In the genomic region with DNA sequence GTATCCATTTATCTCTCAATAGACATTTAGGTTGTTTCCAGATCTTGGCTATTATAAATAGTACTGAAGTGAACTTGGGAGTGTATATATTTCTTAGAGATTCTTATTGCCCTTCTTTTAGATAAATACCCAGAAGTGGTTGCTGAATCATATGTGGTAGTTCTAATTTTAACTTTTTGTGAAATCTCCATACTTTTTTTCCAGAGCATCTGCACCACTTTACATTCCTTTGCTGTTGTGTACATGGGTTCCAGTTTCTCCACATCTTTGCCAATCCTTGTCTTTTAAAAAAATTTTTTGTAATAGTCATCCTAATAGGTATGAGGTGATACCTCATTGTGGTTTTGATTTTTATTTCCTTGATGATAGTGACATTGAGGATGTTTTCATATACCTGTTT, we compare ENCODE assay signal across 30 cellular contexts.
DNase-seq lines count a peak whose midpoint lies in the region; ATAC-seq, FAIRE-seq and TF ChIP-seq lines count a peak whose summit lies in the region.
"Had no signal": no experiment of that assay in that cellular context is flagged by ENCODE, and none has a peak within 500 bp of the region (broad histone marks: within the 10 kb centered on the region; RNA-seq: fewer than 3 reads in every experiment).

No MANE protein-coding gene starts in this region.

- intact Hi-C loops in activated T-helper 2 cell treated with anti-CD3 and anti-CD28 coated beads, Interferon-gamma antibody, Interleukin-2, Interleukin-4, amounts not matched to agents 10 μg/mL and 5 μg/mL and 100 μg/mL, durations not matched to agents 14 hours and 24 hours and 36 hours (cut with micrococcal nuclease) = no loop called here
- intact Hi-C loops in spleen (cut with DNase I; ENCODE audit: low total_unique reads) = no loop called here

- no peak overlapping the region for H3K4me3 Mint-ChIP-seq in activated T-helper 2 cell treated with anti-CD3 and anti-CD28 coated beads, Interferon-gamma antibody, Interleukin-2, Interleukin-4, amounts not matched to agents 10 μg/mL and 5 μg/mL and 100 μg/mL, durations not matched to agents 14 hours and 24 hours and 36 hours (ENCODE audit: low read depth)
- H3K4me3 Mint-ChIP-seq: activated CD8-positive, alpha-beta memory T cell treated with anti-CD3 and anti-CD28 coated beads, Interleukin-2, amount 10 ng/mL, durations not matched to agents 7 days and 5 days; activated naive CD4-positive, alpha-beta T cell treated with anti-CD3 and anti-CD28 coated beads for 36 hours; activated T-cell treated with anti-CD3 and anti-CD28 coated beads, Interleukin-2, amount 50 U/mL, for 72 hours; central memory CD8-positive, alpha-beta T cell; IgD-negative memory B cell; nephron progenitor cell; stimulated activated naive CD8-positive, alpha-beta T cell treated with anti-CD3 and anti-CD28 coated beads, Interleukin-15, Interleukin-2, amounts not matched to agents 100 ng/mL and 50 ng/mL, for 24 hours; WTC11 had no signal

- H3K27me3 Mint-ChIP-seq in activated T-helper 2 cell treated with anti-CD3 and anti-CD28 coated beads, Interferon-gamma antibody, Interleukin-2, Interleukin-4, amounts not matched to agents 10 μg/mL and 5 μg/mL and 100 μg/mL, durations not matched to agents 14 hours and 24 hours and 36 hours (ENCODE audit: low read depth) = no peaks in the 10 kb centered on the region
- H3K27me3 Mint-ChIP-seq: activated CD8-positive, alpha-beta memory T cell treated with anti-CD3 and anti-CD28 coated beads, Interleukin-2, amount 10 ng/mL, durations not matched to agents 7 days and 5 days; central memory CD8-positive, alpha-beta T cell; IgD-negative memory B cell; stimulated activated naive CD8-positive, alpha-beta T cell treated with anti-CD3 and anti-CD28 coated beads, Interleukin-15, Interleukin-2, amounts not matched to agents 100 ng/mL and 50 ng/mL, for 24 hours had no signal

- POLR2A ChIA-PET in AG04449 (lab: Yijun Ruan, JAX) = no interaction called here

- no peak overlapping the region for H3K4me3 ChIP-seq in AG04449 (ENCODE audit: low read depth, low read length)
- no peak overlapping the region for H3K4me3 ChIP-seq in bronchial epithelial cell (ENCODE audit: low read depth, low read length)
- H3K4me3 ChIP-seq in suprapubic skin = no peak overlapping the region
- H3K4me3 ChIP-seq in spleen = no peak overlapping the region
- H3K4me3 ChIP-seq: gastroesophageal sphincter, right lobe of liver, transverse colon had no signal

- no peak for FAIRE-seq in bronchial epithelial cell (lab: Jason Lieb, UNC)

- TF ChIP-seq POLR2A in suprapubic skin (IDR thresholded peaks at IDR 0.05) (no peak), spleen (IDR thresholded peaks at IDR 0.05) (no peak)

- H3K27ac ChIP-seq in foreskin keratinocyte (no peak overlapping the region), suprapubic skin (no peak overlapping the region), spleen (no peak overlapping the region)
- H3K27ac ChIP-seq: C4-2B, gastroesophageal sphincter, right lobe of liver, transverse colon had no signal

- DNase-seq in AG04449 (ENCODE audit: low read depth, low spot score) (peak; percentile 63), HCEC 1CT (peak; percentile 43), bronchial epithelial cell (ENCODE audit: low read depth) (peak; percentile 12), foreskin keratinocyte (peak; percentile 40 to 72), suprapubic skin (ENCODE audit: low spot score in 2 of 2) (no peak), spleen (no peak), anterior cingulate cortex (lab: John Stamatoyannopoulos, UW) (no peak)
- no peak for DNase-seq in activated T-helper 2 cell treated with anti-CD3 and anti-CD28 coated beads, Interferon-gamma antibody, Interleukin-2, Interleukin-4, amounts not matched to agents 10 μg/mL and 5 μg/mL and 100 μg/mL, durations not matched to agents 14 hours and 24 hours and 36 hours (ENCODE audit: low spot score)
- DNase-seq: activated CD4-positive, alpha-beta T cell treated with anti-CD3 and anti-CD28 coated beads, Interleukin-2, amount 50 U/mL, for 1 hour; activated CD8-positive, alpha-beta memory T cell treated with anti-CD3 and anti-CD28 coated beads, Interleukin-2, amount 10 ng/mL, durations not matched to agents 7 days and 5 days; activated naive CD4-positive, alpha-beta T cell treated with anti-CD3 and anti-CD28 coated beads for 36 hours; activated T-cell treated with anti-CD3 and anti-CD28 coated beads, Interleukin-2, amount 50 U/mL, for 72 hours; Calu3; hypothalamus; NCI-H1417; NCI-H2081; NCI-H82; nephron progenitor cell; posterior cingulate gyrus; right lobe of liver; SHP77; stimulated activated CD4-positive, alpha-beta T cell treated with anti-CD3 and anti-CD28 coated beads, Interleukin-15, amount 100 ng/mL, for 24 hours; T1000; transverse colon had no signal

- CTCF ChIA-PET in AG04449 (lab: Yijun Ruan, JAX) = interaction anchor here (2.1 kb wide), 1 partner anchor 19 kb away, joined by 10 read pairs; no protein-coding TSS in a partner anchor

- no peaks in the 10 kb centered on the region for H3K27me3 ChIP-seq in bronchial epithelial cell (ENCODE audit: control insufficient read depth, insufficient read depth, low read length)
- H3K27me3 ChIP-seq in foreskin keratinocyte = no peaks in the 10 kb centered on the region
- no peaks in the 10 kb centered on the region for H3K27me3 ChIP-seq in suprapubic skin
- H3K27me3 ChIP-seq in spleen (replicated peaks in 1 of 7) = no peaks in the 10 kb centered on the region
- H3K27me3 ChIP-seq: gastroesophageal sphincter, right lobe of liver, transverse colon had no signal

- no peaks in the 10 kb centered on the region for H3K4me1 Mint-ChIP-seq in activated T-helper 2 cell treated with anti-CD3 and anti-CD28 coated beads, Interferon-gamma antibody, Interleukin-2, Interleukin-4, amounts not matched to agents 10 μg/mL and 5 μg/mL and 100 μg/mL, durations not matched to agents 14 hours and 24 hours and 36 hours (ENCODE audit: low read depth)
- H3K4me1 Mint-ChIP-seq: activated CD8-positive, alpha-beta memory T cell treated with anti-CD3 and anti-CD28 coated beads, Interleukin-2, amount 10 ng/mL, durations not matched to agents 7 days and 5 days; central memory CD8-positive, alpha-beta T cell; IgD-negative memory B cell; nephron progenitor cell; WTC11 had no signal

- ATAC-seq in foreskin keratinocyte = no peak
- ATAC-seq: activated CD8-positive, alpha-beta memory T cell treated with anti-CD3 and anti-CD28 coated beads, Interleukin-2, amount 10 ng/mL, durations not matched to agents 7 days and 5 days; activated T-cell treated with anti-CD3 and anti-CD28 coated beads, Interleukin-2, amount 50 U/mL, for 72 hours; gastroesophageal sphincter; right lobe of liver; WTC11 had no signal

- H3K36me3 ChIP-seq in bronchial epithelial cell (ENCODE audit: control insufficient read depth, insufficient read depth, low read length) = no peaks in the 10 kb centered on the region
- no peaks in the 10 kb centered on the region for H3K36me3 ChIP-seq in suprapubic skin
- no peaks in the 10 kb centered on the region for H3K36me3 ChIP-seq in spleen
- H3K36me3 ChIP-seq: gastroesophageal sphincter, right lobe of liver, transverse colon had no signal

- TF ChIP-seq EP300 in suprapubic skin (IDR thresholded peaks at IDR 0.05) = no peak

- H3K9me3 Mint-ChIP-seq in activated T-helper 2 cell treated with anti-CD3 and anti-CD28 coated beads, Interferon-gamma antibody, Interleukin-2, Interleukin-4, amounts not matched to agents 10 μg/mL and 5 μg/mL and 100 μg/mL, durations not matched to agents 14 hours and 24 hours and 36 hours = no peaks in the 10 kb centered on the region
- H3K9me3 Mint-ChIP-seq: activated T-cell treated with anti-CD3 and anti-CD28 coated beads, Interleukin-2, amount 50 U/mL, for 72 hours; central memory CD8-positive, alpha-beta T cell; stimulated activated naive CD8-positive, alpha-beta T cell treated with anti-CD3 and anti-CD28 coated beads, Interleukin-15, Interleukin-2, amounts not matched to agents 100 ng/mL and 50 ng/mL, for 24 hours; WTC11 had no signal

- no peaks in the 10 kb centered on the region for H3K36me3 Mint-ChIP-seq in activated T-helper 2 cell treated with anti-CD3 and anti-CD28 coated beads, Interferon-gamma antibody, Interleukin-2, Interleukin-4, amounts not matched to agents 10 μg/mL and 5 μg/mL and 100 μg/mL, durations not matched to agents 14 hours and 24 hours and 36 hours (ENCODE audit: low read depth)
- H3K36me3 Mint-ChIP-seq: IgD-negative memory B cell, WTC11 had no signal

- no peak overlapping the region for H3K27ac Mint-ChIP-seq in activated T-helper 2 cell treated with anti-CD3 and anti-CD28 coated beads, Interferon-gamma antibody, Interleukin-2, Interleukin-4, amounts not matched to agents 10 μg/mL and 5 μg/mL and 100 μg/mL, durations not matched to agents 14 hours and 24 hours and 36 hours
- H3K27ac Mint-ChIP-seq: activated CD8-positive, alpha-beta memory T cell treated with anti-CD3 and anti-CD28 coated beads, Interleukin-2, amount 10 ng/mL, durations not matched to agents 7 days and 5 days; activated naive CD4-positive, alpha-beta T cell treated with anti-CD3 and anti-CD28 coated beads for 36 hours; activated T-cell treated with anti-CD3 and anti-CD28 coated beads, Interleukin-2, amount 50 U/mL, for 72 hours; IgD-negative memory B cell; nephron progenitor cell; stimulated activated naive CD8-positive, alpha-beta T cell treated with anti-CD3 and anti-CD28 coated beads, Interleukin-15, Interleukin-2, amounts not matched to agents 100 ng/mL and 50 ng/mL, for 24 hours; WTC11 had no signal

- H3K9me3 ChIP-seq in suprapubic skin (no peaks in the 10 kb centered on the region), spleen (peaks cover 0 to 10% (median 2%) of the 10 kb centered on the region in 8 donors)
- H3K9me3 ChIP-seq: gastroesophageal sphincter, right lobe of liver, transverse colon had no signal

- H3K4me1 ChIP-seq in foreskin keratinocyte = no peaks in the 10 kb centered on the region
- no peaks in the 10 kb centered on the region for H3K4me1 ChIP-seq in suprapubic skin
- no peaks in the 10 kb centered on the region for H3K4me1 ChIP-seq in spleen
- H3K4me1 ChIP-seq: gastroesophageal sphincter, right lobe of liver, transverse colon had no signal

- no peak for TF ChIP-seq CTCF in AG04449 (IDR thresholded peaks at IDR 0.05; ENCODE audit: insufficient read depth, low read length, missing control alignments)
- TF ChIP-seq CTCF in bronchial epithelial cell (IDR thresholded peaks at IDR 0.05; ENCODE audit: insufficient read depth, low read length, severe bottlenecking) = no peak
- no peak for TF ChIP-seq CTCF in foreskin keratinocyte (conservative IDR thresholded peaks at IDR 0.05)
- no peak for TF ChIP-seq CTCF in suprapubic skin (IDR thresholded peaks at IDR 0.05)
- no peak for TF ChIP-seq CTCF in spleen (IDR thresholded peaks at IDR 0.05 in 8 of 11, conservative IDR thresholded peaks at IDR 0.05 in 3 of 11)

Comparison
In these comparisons a context has a peak if more than half of its experiments do, and no peak if none do; other contexts are left out.
1. DNase-seq: peak in AG04449 (single experiment), HCEC 1CT (single experiment), bronchial epithelial cell (single experiment) and foreskin keratinocyte (2 of 2); none in activated T-helper 2 cell treated with anti-CD3 and anti-CD28 coated beads, Interferon-gamma antibody, Interleukin-2, Interleukin-4, amounts not matched to agents 10 μg/mL and 5 μg/mL and 100 μg/mL, durations not matched to agents 14 hours and 24 hours and 36 hours (single experiment), suprapubic skin (0 of 2), spleen (single experiment) and anterior cingulate cortex (0 of 58).